Comparison of ENCODE assay signal across 14 cellular contexts in genomic region chr3:71195492-71195891, GRCh38.
DNase-seq lines count a peak whose midpoint lies in the region; ATAC-seq, FAIRE-seq and TF ChIP-seq lines count a peak whose summit lies in the region.
"Had no signal": no experiment of that assay in that cellular context is flagged by ENCODE, and none has a peak within 500 bp of the region (broad histone marks: within the 10 kb centered on the region; RNA-seq: fewer than 3 reads in every experiment).

No MANE protein-coding gene starts in this region.

- dilution Hi-C loops in endothelial cell of umbilical vein (cut with MboI; ENCODE audit: extremely low pct_ligation_motif_present, low sequenced_read_pairs) = no loop called here

- H3K27me3 ChIP-seq in endothelial cell of umbilical vein (ENCODE audit: control insufficient read depth in 2 of 2, insufficient read depth in 2 of 2, low read length in 2 of 2) = no peaks in the 10 kb centered on the region
- no peaks in the 10 kb centered on the region for H3K27me3 ChIP-seq in skeletal muscle satellite cell (ENCODE audit: control insufficient read depth, insufficient read depth, low read length)

- no peak for TF ChIP-seq CTCF in endothelial cell of umbilical vein (IDR thresholded peaks at IDR 0.05; ENCODE audit: extremely low read depth in 1 of 2, insufficient read depth in 1 of 2, low read depth in 1 of 2, low read length in 2 of 2)

- H2AFZ ChIP-seq in endothelial cell of umbilical vein (ENCODE audit: low read depth, low read length) = no peak overlapping the region

- H3K4me2 ChIP-seq in endothelial cell of umbilical vein (ENCODE audit: insufficient read depth, low read length) (no peak overlapping the region), skeletal muscle satellite cell (ENCODE audit: low read length) (peak overlapping the region; percentile 51)

- H3K4me3 ChIP-seq in endothelial cell of umbilical vein (replicated peaks in 1 of 3; ENCODE audit: insufficient read depth in 1 of 3, low read depth in 1 of 3, low read length in 3 of 3) = no peak overlapping the region
- H3K4me3 ChIP-seq in skeletal muscle satellite cell (ENCODE audit: low read length) = no peak overlapping the region

- H3K27ac ChIP-seq in endothelial cell of umbilical vein (ENCODE audit: insufficient read depth, low read depth, low read length) = no peak overlapping the region

- H3K9ac ChIP-seq in endothelial cell of umbilical vein (replicated peaks; ENCODE audit: extremely low read depth, insufficient read depth, low read length) (no peak overlapping the region), skeletal muscle satellite cell (ENCODE audit: low read depth, low read length) (peak overlapping the region; percentile 51)

- CTCF ChIA-PET in endothelial cell of umbilical vein (lab: Charles Lee) = no interaction called here

- POLR2A ChIA-PET in endothelial cell of umbilical vein (lab: Charles Lee) = no interaction called here

- H3K9me3 ChIP-seq in endothelial cell of umbilical vein (replicated peaks; ENCODE audit: control insufficient read depth, insufficient read depth, low read length) = no peaks in the 10 kb centered on the region
- no peaks in the 10 kb centered on the region for H3K9me3 ChIP-seq in skeletal muscle satellite cell (replicated peaks; ENCODE audit: low read length)

- no peak for ATAC-seq in activated naive CD4-positive, alpha-beta T cell treated with anti-CD3 and anti-CD28 coated beads, Interleukin-2, amount 50 U/mL, for 72 hours
- ATAC-seq in GM21381 (IDR thresholded peaks at IDR 0.05; ENCODE audit: unreplicated experiment) = no peak
- ATAC-seq in HG03571 (IDR thresholded peaks at IDR 0.05; ENCODE audit: unreplicated experiment) = no peak
- ATAC-seq: naive thymus-derived CD8-positive, alpha-beta T cell had no signal

- DNase-seq in activated naive CD4-positive, alpha-beta T cell treated with anti-CD3 and anti-CD28 coated beads, Interleukin-2, amount 50 U/mL, for 72 hours (ENCODE audit: low spot score in 2 of 2) = no peak
- no peak for DNase-seq in activated naive CD4-positive, alpha-beta T cell treated with Interleukin-2 at 50 U/mL for 16 hours
- DNase-seq in NCI-H526 treated with DMSO at 0.1 percent for 48 hours (lab: John Stamatoyannopoulos, UW) (peak; percentile 82), endothelial cell of umbilical vein (ENCODE audit: low read depth, low spot score) (no peak), islet precursor cell (no peak)
- DNase-seq: activated CD4-positive, alpha-beta T cell treated with anti-CD3 and anti-CD28 coated beads for 4 hours; immature natural killer cell; naive thymus-derived CD8-positive, alpha-beta T cell; NCI-H1694; stimulated activated CD4-positive, alpha-beta T cell treated with anti-CD3 and anti-CD28 coated beads, Interleukin-12 subunit alpha, Interleukin-12 subunit beta, amount 100 ng/mL, for 4 hours had no signal

- H3K9me1 ChIP-seq in endothelial cell of umbilical vein (replicated peaks; ENCODE audit: control insufficient read depth, extremely low read depth, insufficient read depth, low read length) = no peaks in the 10 kb centered on the region

- FAIRE-seq in endothelial cell of umbilical vein (lab: Jason Lieb, UNC) = peak; percentile 33

- BruUV-seq in endothelial cell of umbilical vein (replicated peaks; lab: Mats Ljungman, UMichigan) = no TSS peak

- H3K79me2 ChIP-seq in endothelial cell of umbilical vein (ENCODE audit: control insufficient read depth, insufficient read depth, low read length) = no peaks in the 10 kb centered on the region

- intact Hi-C loops in endothelial cell of umbilical vein (cut with micrococcal nuclease) = no loop called here

- no peak for TF ChIP-seq POLR2A in endothelial cell of umbilical vein (IDR thresholded peaks at IDR 0.05; ENCODE audit: low read depth, low read length)

- H3K9me3 Mint-ChIP-seq in activated naive CD4-positive, alpha-beta T cell treated with anti-CD3 and anti-CD28 coated beads, Interleukin-2, amount 50 U/mL, for 72 hours = no peaks in the 10 kb centered on the region
- H3K9me3 Mint-ChIP-seq: immature natural killer cell; naive thymus-derived CD8-positive, alpha-beta T cell had no signal

- peak overlapping the region; percentile 53 to 74 for H3K27ac Mint-ChIP-seq in activated naive CD4-positive, alpha-beta T cell treated with anti-CD3 and anti-CD28 coated beads, Interleukin-2, amount 50 U/mL, for 72 hours
- H3K27ac Mint-ChIP-seq: B cell had no signal

- H3K36me3 ChIP-seq in endothelial cell of umbilical vein (ENCODE audit: control insufficient read depth in 2 of 2, extremely low read depth in 1 of 2, insufficient read depth in 2 of 2, low read length in 2 of 2) (peaks cover 0 to 2% of the 10 kb centered on the region in 2 experiments), skeletal muscle satellite cell (ENCODE audit: insufficient read depth, low read length) (no peaks in the 10 kb centered on the region)

- peaks cover 24 to 29% of the 10 kb centered on the region in 2 donors for H3K36me3 Mint-ChIP-seq in activated naive CD4-positive, alpha-beta T cell treated with anti-CD3 and anti-CD28 coated beads, Interleukin-2, amount 50 U/mL, for 72 hours

- H3K4me1 ChIP-seq in endothelial cell of umbilical vein (ENCODE audit: control insufficient read depth, extremely low read depth, insufficient read depth, low read length) (no peaks in the 10 kb centered on the region), skeletal muscle satellite cell (ENCODE audit: control insufficient read depth, insufficient read depth, low read length) (peaks cover 45% of the 10 kb centered on the region)

- H4K20me1 ChIP-seq in endothelial cell of umbilical vein (replicated peaks; ENCODE audit: control insufficient read depth, extremely low read depth, insufficient read depth, low read length) = no peaks in the 10 kb centered on the region

TF ChIP-seq in endothelial cell of umbilical vein, 7 proteins besides CTCF, POLR2A, EP300 and RAD21:
- TF ChIP-seq JUN (IDR thresholded peaks at IDR 0.05; ENCODE audit: borderline replicate concordance, insufficient read depth, insufficient read length, low read depth) = no peak
- no peak for TF ChIP-seq FOS (IDR thresholded peaks at IDR 0.05; ENCODE audit: borderline replicate concordance, insufficient read depth, low read length)
- no peak for TF ChIP-seq EZH2 (IDR thresholded peaks at IDR 0.05; ENCODE audit: borderline replicate concordance, low read depth, low read length, severe bottlenecking)
- no peak for TF ChIP-seq GATA2 (IDR thresholded peaks at IDR 0.05; ENCODE audit: insufficient read depth, insufficient read length, low read depth, low read length)
- TF ChIP-seq MAX (IDR thresholded peaks at IDR 0.05; ENCODE audit: insufficient read depth, insufficient read length) = no peak
- no peak for TF ChIP-seq MYC (IDR thresholded peaks at IDR 0.05; ENCODE audit: low read depth, low read length)
- TF ChIP-seq POLR2AphosphoS5 (IDR thresholded peaks at IDR 0.05; ENCODE audit: insufficient read depth, low read depth, low read length) = no peak
